ENCODE assay signal across 12 cellular contexts in genomic region chr9:72509053-72509452, GRCh38. TPM values are rescaled to one million over a fixed set of nuclear protein-coding genes. Genes with fewer than 3 reads are reported as not detected.
DNase-seq lines count a peak whose midpoint lies in the region; ATAC-seq and TF ChIP-seq lines count a peak whose summit lies in the region.
"Had no signal": no experiment of that assay in that cellular context is flagged by ENCODE, and none has a peak within 500 bp of the region (broad histone marks: within the 10 kb centered on the region; RNA-seq: fewer than 3 reads in every experiment).

No MANE protein-coding gene starts in this region.

- H2BK12ac ChIP-seq in trophoblast cell (ENCODE audit: low read length), result no peak overlapping the region

- ATAC-seq in HG02981 (IDR thresholded peaks at IDR 0.05; ENCODE audit: unreplicated experiment) (peak; percentile 17), body of pancreas (peak; percentile 65)

- TF ChIP-seq CTCF in body of pancreas (IDR thresholded peaks at IDR 0.05) (no peak), Caco-2 (IDR thresholded peaks at IDR 0.05; ENCODE audit: insufficient read depth in 1 of 2, low read depth in 1 of 2, low read length in 1 of 2, severe bottlenecking in 1 of 2, unreplicated experiment in 1 of 2) (no peak)

- no peaks in the 10 kb centered on the region for H3K27me3 Mint-ChIP-seq in T-helper 2 cell treated with Interferon-gamma antibody and Interleukin-4, amounts not matched to agents 5 μg/mL and 100 μg/mL, for 36 hours (ENCODE audit: low read depth)
- H3K27me3 Mint-ChIP-seq in Caco-2 (ENCODE audit: insufficient read depth, unreplicated experiment), result no peaks in the 10 kb centered on the region
- H3K27me3 Mint-ChIP-seq: activated B cell treated with CpG ODN at 0.5 μM for 24 hours had no signal

- intact Hi-C loops in body of pancreas (cut with DNase I) (no loop called here), Caco-2 (cut with micrococcal nuclease; ENCODE audit: unreplicated experiment) (no loop called here)

- BruUV-seq in Caco-2 (replicated peaks; lab: Mats Ljungman, UMichigan), result no TSS peak

- H3K14ac ChIP-seq in trophoblast cell (ENCODE audit: low read length), result no peak overlapping the region

- POLR2A ChIA-PET in Caco-2 (lab: Charles Lee), result no interaction called here

- no peak overlapping the region for H3K18ac ChIP-seq in trophoblast cell (ENCODE audit: low read length)

- H3K23ac ChIP-seq in trophoblast cell (ENCODE audit: low read length), result no peak overlapping the region

- H3K4me1 ChIP-seq in body of pancreas (peaks cover 15% of the 10 kb centered on the region), trophoblast cell (ENCODE audit: control insufficient read depth in 1 of 2, insufficient read depth in 2 of 2, low read length in 2 of 2) (no peaks in the 10 kb centered on the region), Caco-2 (no peaks in the 10 kb centered on the region)

- no peak overlapping the region for H3K4me2 ChIP-seq in trophoblast cell (ENCODE audit: low read length)

- H4K91ac ChIP-seq in trophoblast cell (ENCODE audit: low read depth, low read length), result no peak overlapping the region

- H3K27ac ChIP-seq in body of pancreas (peak overlapping the region; percentile 48 to 73 (median 66)), trophoblast cell (ENCODE audit: low read depth, low read length) (no peak overlapping the region)
- H3K27ac ChIP-seq: 22Rv1 had no signal

- H3K79me1 ChIP-seq in trophoblast cell (ENCODE audit: low read length), result no peaks in the 10 kb centered on the region

- H3K36me3 ChIP-seq in body of pancreas (replicated peaks in 1 of 2; ENCODE audit: insufficient read depth in 1 of 2, low read depth in 2 of 2), result no peaks in the 10 kb centered on the region
- H3K36me3 ChIP-seq in trophoblast cell (ENCODE audit: control insufficient read depth in 1 of 2, insufficient read depth in 2 of 2, low read length in 2 of 2), result no peaks in the 10 kb centered on the region
- no peaks in the 10 kb centered on the region for H3K36me3 ChIP-seq in Caco-2 (ENCODE audit: control insufficient read depth, insufficient read depth, low read length)

- TF ChIP-seq POLR2A in body of pancreas (IDR thresholded peaks at IDR 0.05), result no peak

- no peak overlapping the region for H2AK5ac ChIP-seq in trophoblast cell (ENCODE audit: low read length)

- peak overlapping the region; percentile 33 for H3K27ac Mint-ChIP-seq in T-helper 2 cell treated with Interferon-gamma antibody and Interleukin-4, amounts not matched to agents 5 μg/mL and 100 μg/mL, for 36 hours
- no peak overlapping the region for H3K27ac Mint-ChIP-seq in Caco-2 (ENCODE audit: unreplicated experiment)
- H3K27ac Mint-ChIP-seq: activated B cell treated with CpG ODN at 0.5 μM for 24 hours had no signal

- H3K36me3 Mint-ChIP-seq in T-helper 2 cell treated with Interferon-gamma antibody and Interleukin-4, amounts not matched to agents 5 μg/mL and 100 μg/mL, for 36 hours (ENCODE audit: low read depth), result peaks cover 2% of the 10 kb centered on the region
- H3K36me3 Mint-ChIP-seq in Caco-2 (ENCODE audit: insufficient read depth, unreplicated experiment), result no peaks in the 10 kb centered on the region

- H4K12ac ChIP-seq in trophoblast cell (ENCODE audit: low read depth, low read length), result no peak overlapping the region

- H3K4me3 Mint-ChIP-seq in T-helper 2 cell treated with Interferon-gamma antibody and Interleukin-4, amounts not matched to agents 5 μg/mL and 100 μg/mL, for 36 hours, result no peak overlapping the region
- H3K4me3 Mint-ChIP-seq in Caco-2 (ENCODE audit: unreplicated experiment), result no peak overlapping the region
- H3K4me3 Mint-ChIP-seq: activated B cell treated with CpG ODN at 0.5 μM for 24 hours had no signal

- H4K8ac ChIP-seq in trophoblast cell (ENCODE audit: low read depth, low read length), result no peak overlapping the region

- peaks cover 5% of the 10 kb centered on the region for H3K9me3 Mint-ChIP-seq in T-helper 2 cell treated with Interferon-gamma antibody and Interleukin-4, amounts not matched to agents 5 μg/mL and 100 μg/mL, for 36 hours
- H3K9me3 Mint-ChIP-seq in Caco-2 (ENCODE audit: unreplicated experiment), result no peaks in the 10 kb centered on the region
- H3K9me3 Mint-ChIP-seq: activated B cell treated with CpG ODN at 0.5 μM for 24 hours had no signal

- no peak for DNase-seq in T-helper 2 cell treated with Interferon-gamma antibody and Interleukin-4, amounts not matched to agents 5 μg/mL and 100 μg/mL, for 36 hours (ENCODE audit: low spot score)
- DNase-seq in T-helper 2 cell, result no peak
- no peak for DNase-seq in body of pancreas
- DNase-seq in trophoblast cell, result peak; percentile 81 to 98
- no peak for DNase-seq in Caco-2
- DNase-seq in stimulated activated CD4-positive, alpha-beta T cell treated with anti-CD3 and anti-CD28 coated beads, Interleukin-2, amount 100 ng/mL, for 48 hours, result no peak
- DNase-seq in stimulated activated CD4-positive, alpha-beta T cell treated with anti-CD3 and anti-CD28 coated beads, Interleukin-12 subunit alpha, Interleukin-12 subunit beta, amount 100 ng/mL, for 4 hours, result no peak
- DNase-seq: activated B cell treated with CpG ODN at 0.5 μM for 24 hours, H7, right cardiac atrium had no signal

- H2BK5ac ChIP-seq in trophoblast cell (ENCODE audit: low read depth, low read length, poor library complexity), result no peak overlapping the region

- peaks cover 11% of the 10 kb centered on the region for H3K4me1 Mint-ChIP-seq in T-helper 2 cell treated with Interferon-gamma antibody and Interleukin-4, amounts not matched to agents 5 μg/mL and 100 μg/mL, for 36 hours (ENCODE audit: low read depth)
- H3K4me1 Mint-ChIP-seq in Caco-2 (ENCODE audit: low read depth, unreplicated experiment), result no peaks in the 10 kb centered on the region
- H3K4me1 Mint-ChIP-seq: activated B cell treated with CpG ODN at 0.5 μM for 24 hours had no signal

- H3K9me3 ChIP-seq in body of pancreas, result no peaks in the 10 kb centered on the region
- H3K9me3 ChIP-seq in trophoblast cell (ENCODE audit: insufficient read depth, low read depth, low read length), result no peaks in the 10 kb centered on the region
- no peaks in the 10 kb centered on the region for H3K9me3 ChIP-seq in Caco-2

- no peak overlapping the region for H3K9ac ChIP-seq in trophoblast cell (ENCODE audit: low read length)

- no peak overlapping the region for H2BK120ac ChIP-seq in trophoblast cell (ENCODE audit: insufficient read depth, low read length, poor library complexity)

- H3K79me2 ChIP-seq in trophoblast cell (ENCODE audit: control insufficient read depth, insufficient read depth, low read length, poor library complexity), result no peaks in the 10 kb centered on the region

- H3K4me3 ChIP-seq in body of pancreas (no peak overlapping the region), trophoblast cell (ENCODE audit: low read depth, low read length) (no peak overlapping the region), Caco-2 (ENCODE audit: low read depth, low read length) (no peak overlapping the region)

- 31 to 55% methylated on average over 1 of the region's 1 CpG for WGBS in body of pancreas, 2 donors
- WGBS in trophoblast cell (ENCODE audit: extremely low coverage, insufficient coverage, insufficient read length), result no CpG with 5 or more reads among the region's 1 CpG

- CTCF ChIA-PET in Caco-2 (lab: Charles Lee), result interaction anchor here (0.5 kb wide), 1 partner anchor 19 kb away, joined by 3 read pairs; no protein-coding TSS in a partner anchor

- H2AFZ ChIP-seq in trophoblast cell (ENCODE audit: insufficient read depth, low read length, poor library complexity), result no peak overlapping the region

- H3K4ac ChIP-seq in trophoblast cell (ENCODE audit: low read depth, low read length), result no peak overlapping the region

- H3K27me3 ChIP-seq in body of pancreas (no peaks in the 10 kb centered on the region), trophoblast cell (ENCODE audit: insufficient read depth, low read length) (no peaks in the 10 kb centered on the region), Caco-2 (replicated peaks; ENCODE audit: control insufficient read depth, insufficient read depth, low read length) (no peaks in the 10 kb centered on the region)

RNA-seq across cellular contexts. Expression of gene TMC1, which starts 12.4 kb away (rescaled TPM):
- total RNA-seq in body of pancreas, result not detected
- polyA plus RNA-seq in trophoblast cell (2013), result 0.03 and 0.04 TPM in 2 replicates
- not detected in 2 replicates for total RNA-seq in Caco-2 (2022)
- total RNA-seq: activated B cell treated with CpG ODN at 0.5 μM for 24 hours, H7 had no signal

Comparison
In these comparisons a context has a peak if more than half of its experiments do, and no peak if none do; other contexts are left out.
1. DNase-seq: peak in trophoblast cell (2 of 2); none in T-helper 2 cell treated with Interferon-gamma antibody and Interleukin-4, amounts not matched to agents 5 μg/mL and 100 μg/mL, for 36 hours (single experiment), T-helper 2 cell (0 of 5), body of pancreas (0 of 4), Caco-2 (0 of 2), stimulated activated CD4-positive, alpha-beta T cell treated with anti-CD3 and anti-CD28 coated beads, Interleukin-2, amount 100 ng/mL, for 48 hours (0 of 2) and stimulated activated CD4-positive, alpha-beta T cell treated with anti-CD3 and anti-CD28 coated beads, Interleukin-12 subunit alpha, Interleukin-12 subunit beta, amount 100 ng/mL, for 4 hours (single experiment).